Comparison of ENCODE assay signal across 21 cellular contexts in the genomic region with DNA sequence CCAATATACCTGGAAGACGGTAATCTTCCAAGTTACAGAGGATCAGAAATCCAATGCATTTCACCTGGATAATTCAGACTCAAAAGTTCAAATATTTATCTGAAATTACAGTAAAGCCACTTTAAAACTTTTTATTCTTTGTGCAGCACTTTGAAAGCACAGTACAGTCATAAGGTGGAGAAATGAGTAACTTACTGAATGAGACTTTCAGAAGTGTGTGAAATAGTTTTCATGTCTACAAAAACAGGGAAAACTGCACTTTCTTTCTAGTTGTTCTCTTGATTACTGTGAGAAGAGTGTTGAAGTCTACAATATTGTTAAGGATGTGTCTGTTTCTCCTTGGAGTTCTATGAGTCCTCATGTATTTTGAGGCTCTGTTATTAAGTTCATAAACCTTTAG.
DNase-seq lines count a peak whose midpoint lies in the region; ATAC-seq, FAIRE-seq and TF ChIP-seq lines count a peak whose summit lies in the region.
"Had no signal": no experiment of that assay in that cellular context is flagged by ENCODE, and none has a peak within 500 bp of the region (broad histone marks: within the 10 kb centered on the region; RNA-seq: fewer than 3 reads in every experiment).

No MANE protein-coding gene starts in this region.

- no peak for FAIRE-seq in GM12878 (lab: Jason Lieb, UNC)
- FAIRE-seq: GM19239, islet of Langerhans had no signal

- H3K27me3 ChIP-seq in Loucy (ENCODE audit: insufficient read depth, low read length, poor library complexity, severe bottlenecking) (no peaks in the 10 kb centered on the region), GM12878 (replicated peaks in 1 of 2; ENCODE audit: control insufficient read depth in 2 of 2, insufficient read depth in 2 of 2, low read length in 1 of 2) (no peaks in the 10 kb centered on the region)
- H3K27me3 ChIP-seq: uterus had no signal

- 100% methylated on average over 1 of the region's 1 CpG for WGBS in GM12878 (ENCODE audit: insufficient coverage, insufficient replicate concordance, low lambda C conversion rate, missing lambda C conversion rate)

- H3F3A ChIP-seq in Loucy (ENCODE audit: low read depth): no peaks in the 10 kb centered on the region

- H3K4me2 ChIP-seq in Loucy (ENCODE audit: low read depth, low read length, poor library complexity, severe bottlenecking): peak overlapping the region; percentile 95
- H3K4me2 ChIP-seq in GM12878 (ENCODE audit: control insufficient read depth, insufficient read depth): peak overlapping the region; percentile 21

- peaks cover 37% of the 10 kb centered on the region for H3K4me1 Mint-ChIP-seq in activated T-cell treated with anti-CD3 and anti-CD28 coated beads, Interleukin-2, amount 50 U/mL, for 72 hours (ENCODE audit: low read depth)
- peaks cover 11% of the 10 kb centered on the region for H3K4me1 Mint-ChIP-seq in progenitor cell of endocrine pancreas (ENCODE audit: low read depth)

- H3K79me2 ChIP-seq in Loucy (ENCODE audit: insufficient read depth, low read length) (peaks cover 86% of the 10 kb centered on the region), GM12878 (ENCODE audit: control insufficient read depth, insufficient read depth, low read length) (peaks cover 45% of the 10 kb centered on the region)

- no TSS peak for BruUV-seq in GM12878 (replicated peaks; lab: Mats Ljungman, UMichigan)

- POLR2A ChIA-PET in GM12878 (lab: Charles Lee): no interaction called here

- ATAC-seq in activated T-cell treated with anti-CD3 and anti-CD28 coated beads, Interleukin-2, amount 50 U/mL, for 72 hours (replicated peaks in 1 of 2): peak; percentile 72 to 80
- peak; percentile 52 for ATAC-seq in GM12878
- ATAC-seq in GM21360 (IDR thresholded peaks at IDR 0.05; ENCODE audit: unreplicated experiment): no peak
- ATAC-seq in HG02610 (IDR thresholded peaks at IDR 0.05; ENCODE audit: unreplicated experiment): no peak
- ATAC-seq: activated CD8-positive, alpha-beta memory T cell treated with anti-CD3 and anti-CD28 coated beads, Interleukin-2, amount 10 ng/mL, durations not matched to agents 7 days and 5 days had no signal

- H3K4me3 ChIP-seq in Loucy (ENCODE audit: low read length, poor library complexity, severe bottlenecking) (no peak overlapping the region), GM12878 (no peak overlapping the region)
- H3K4me3 ChIP-seq: uterus had no signal

- peak overlapping the region; percentile 63 to 70 for H3K4me3 Mint-ChIP-seq in activated T-cell treated with anti-CD3 and anti-CD28 coated beads, Interleukin-2, amount 50 U/mL, for 72 hours
- H3K4me3 Mint-ChIP-seq in progenitor cell of endocrine pancreas (ENCODE audit: low read depth): no peak overlapping the region
- H3K4me3 Mint-ChIP-seq: activated CD8-positive, alpha-beta memory T cell treated with anti-CD3 and anti-CD28 coated beads, Interleukin-2, amount 10 ng/mL, durations not matched to agents 7 days and 5 days; activated naive CD4-positive, alpha-beta T cell treated with anti-CD3 and anti-CD28 coated beads for 36 hours; CD4-positive, alpha-beta memory T cell; central memory CD8-positive, alpha-beta T cell; nephron progenitor cell had no signal

- H3K4me1 ChIP-seq in Loucy (ENCODE audit: insufficient read depth, low read length, poor library complexity, severe bottlenecking) (peaks cover 52% of the 10 kb centered on the region), GM12878 (ENCODE audit: control insufficient read depth, insufficient read depth, low read length) (peaks cover 27% of the 10 kb centered on the region)
- H3K4me1 ChIP-seq: uterus had no signal

- H3K9me3 ChIP-seq in Loucy (ENCODE audit: insufficient read depth, low read depth, low read length) (no peaks in the 10 kb centered on the region), GM12878 (replicated peaks; ENCODE audit: control insufficient read depth, insufficient read depth, low read length) (no peaks in the 10 kb centered on the region)
- H3K9me3 ChIP-seq: uterus had no signal

- intact Hi-C loops in GM12878 (cut with micrococcal nuclease; ENCODE audit: unreplicated experiment): no loop called here

- CTCF ChIA-PET in GM12878 (lab: Yijun Ruan, JAX): no interaction called here

- no peak overlapping the region for H3K27ac Mint-ChIP-seq in activated T-cell treated with anti-CD3 and anti-CD28 coated beads, Interleukin-2, amount 50 U/mL, for 72 hours
- peak overlapping the region; percentile 50 for H3K27ac Mint-ChIP-seq in progenitor cell of endocrine pancreas
- H3K27ac Mint-ChIP-seq: activated CD8-positive, alpha-beta memory T cell treated with anti-CD3 and anti-CD28 coated beads, Interleukin-2, amount 10 ng/mL, durations not matched to agents 7 days and 5 days; activated naive CD4-positive, alpha-beta T cell treated with anti-CD3 and anti-CD28 coated beads for 36 hours; nephron progenitor cell had no signal

- H3K36me3 Mint-ChIP-seq in activated T-cell treated with anti-CD3 and anti-CD28 coated beads, Interleukin-2, amount 50 U/mL, for 72 hours (ENCODE audit: insufficient read depth in 2 of 2): peaks cover 0 to 3% of the 10 kb centered on the region in 2 donors
- peaks cover 4% of the 10 kb centered on the region for H3K36me3 Mint-ChIP-seq in progenitor cell of endocrine pancreas (ENCODE audit: insufficient read depth)

- H3K9ac ChIP-seq in Loucy (ENCODE audit: low read depth, low read length, poor library complexity, severe bottlenecking) (peak overlapping the region; percentile 18), GM12878 (ENCODE audit: control insufficient read depth, insufficient read depth, low read length) (no peak overlapping the region)

- DNase-seq in activated T-cell treated with anti-CD3 and anti-CD28 coated beads, Interleukin-2, amount 50 U/mL, for 72 hours: no peak
- no peak for DNase-seq in activated T-cell treated with anti-CD3 and anti-CD28 coated beads, Interleukin-2, amount 50 U/mL, for 48 hours
- DNase-seq in GM12878 (ENCODE audit: low read depth, low spot score) (no peak), progenitor cell of endocrine pancreas (ENCODE audit: low spot score, unreplicated experiment) (no peak), HuH-7 (ENCODE audit: low spot score) (no peak)
- DNase-seq: activated CD4-positive, CD25-positive, alpha-beta regulatory T cell; activated CD8-positive, alpha-beta memory T cell treated with anti-CD3 and anti-CD28 coated beads, Interleukin-2, amount 10 ng/mL, durations not matched to agents 7 days and 5 days; activated naive CD4-positive, alpha-beta T cell treated with anti-CD3 and anti-CD28 coated beads for 36 hours; CD4-positive, alpha-beta memory T cell; DMS79; effector memory CD4-positive, alpha-beta T cell; MM.1S; NCI-H187 treated with DMSO at 0.1 percent for 48 hours; nephron progenitor cell; uterus had no signal

- SMC1A ChIA-PET in GM12878 (lab: Charles Lee; ENCODE audit: uncharacterized antibody, unreplicated experiment): no interaction called here

- no peaks in the 10 kb centered on the region for H3K27me3 Mint-ChIP-seq in activated T-cell treated with anti-CD3 and anti-CD28 coated beads, Interleukin-2, amount 50 U/mL, for 72 hours (ENCODE audit: low read depth)
- H3K27me3 Mint-ChIP-seq in progenitor cell of endocrine pancreas: no peaks in the 10 kb centered on the region
- H3K27me3 Mint-ChIP-seq: activated CD8-positive, alpha-beta memory T cell treated with anti-CD3 and anti-CD28 coated beads, Interleukin-2, amount 10 ng/mL, durations not matched to agents 7 days and 5 days; CD4-positive, alpha-beta memory T cell; central memory CD8-positive, alpha-beta T cell had no signal

- no peaks in the 10 kb centered on the region for H3K9me2 ChIP-seq in Loucy (replicated peaks; ENCODE audit: low read depth, low read length)

- no peak for TF ChIP-seq EP300 in GM12878 (IDR thresholded peaks at IDR 0.05; ENCODE audit: borderline replicate concordance in 1 of 2, control insufficient read depth in 1 of 2, low read depth in 2 of 2, low read length in 2 of 2)

- RAD21 ChIA-PET in GM12878 (lab: Charles Lee; ENCODE audit: unreplicated experiment): no interaction called here

- peaks cover 31% of the 10 kb centered on the region; the same call in 1 of the 2 replicates for H3K36me3 ChIP-seq in Loucy (ENCODE audit: insufficient read depth, low read length)
- H3K36me3 ChIP-seq in GM12878 (ENCODE audit: control insufficient read depth in 2 of 2, insufficient read depth in 2 of 2, low read length in 1 of 2): peaks cover 3 to 9% of the 10 kb centered on the region in 2 experiments; a peak in 2 of 4 replicates
- H3K36me3 ChIP-seq: uterus had no signal

- no peak overlapping the region for H2AFZ ChIP-seq in Loucy (ENCODE audit: low read length)
- no peak overlapping the region for H2AFZ ChIP-seq in GM12878 (ENCODE audit: control insufficient read depth, low read depth, low read length)

- no peak for TF ChIP-seq POLR2A in GM12878 (IDR thresholded peaks at IDR 0.05; ENCODE audit: low read depth, low read length)

- no peak for TF ChIP-seq RAD21 in GM12878 (IDR thresholded peaks at IDR 0.05; ENCODE audit: insufficient read depth, low read depth, low read length)

- in situ Hi-C loops in GM12878 (cut with MboI): no loop called here

- no peak overlapping the region for H3K27ac ChIP-seq in GM12878 (ENCODE audit: control insufficient read depth, insufficient read depth)
- H3K27ac ChIP-seq: uterus had no signal

- no peaks in the 10 kb centered on the region for H3K9me3 Mint-ChIP-seq in activated T-cell treated with anti-CD3 and anti-CD28 coated beads, Interleukin-2, amount 50 U/mL, for 72 hours
- H3K9me3 Mint-ChIP-seq in progenitor cell of endocrine pancreas (ENCODE audit: low read depth): no peaks in the 10 kb centered on the region
- H3K9me3 Mint-ChIP-seq: activated naive CD4-positive, alpha-beta T cell treated with anti-CD3 and anti-CD28 coated beads for 36 hours; CD4-positive, alpha-beta memory T cell; central memory CD8-positive, alpha-beta T cell; nephron progenitor cell had no signal

- no peak for TF ChIP-seq CTCF in Loucy (conservative IDR thresholded peaks at IDR 0.05; ENCODE audit: low read length)
- TF ChIP-seq CTCF in GM12878 (IDR thresholded peaks at IDR 0.05 in 2 of 3, conservative IDR thresholded peaks at IDR 0.05 in 1 of 3; ENCODE audit: control insufficient read depth in 2 of 3, extremely low read depth in 1 of 3, insufficient read depth in 1 of 3, low read depth in 3 of 3, low read length in 3 of 3): no peak
- TF ChIP-seq CTCF in progenitor cell of endocrine pancreas (IDR thresholded peaks at IDR 0.05; ENCODE audit: unreplicated experiment): no peak

- H4K20me1 ChIP-seq in Loucy (ENCODE audit: insufficient read depth, low read length, poor library complexity, severe bottlenecking): peaks cover 56% of the 10 kb centered on the region
- peaks cover 7% of the 10 kb centered on the region for H4K20me1 ChIP-seq in GM12878 (ENCODE audit: control insufficient read depth, insufficient read depth)

TF ChIP-seq in GM12878, 131 proteins besides CTCF, POLR2A, EP300 and RAD21 (continues in another document):
- TF ChIP-seq NBN (IDR thresholded peaks at IDR 0.05): no peak

Comparison
In these comparisons a context has a peak if more than half of its experiments do, and no peak if none do; other contexts are left out.
1. ATAC-seq: peak in activated T-cell treated with anti-CD3 and anti-CD28 coated beads, Interleukin-2, amount 50 U/mL, for 72 hours (2 of 2) and GM12878 (single experiment); none in GM21360 (single experiment) and HG02610 (single experiment).